In the genomic region with DNA sequence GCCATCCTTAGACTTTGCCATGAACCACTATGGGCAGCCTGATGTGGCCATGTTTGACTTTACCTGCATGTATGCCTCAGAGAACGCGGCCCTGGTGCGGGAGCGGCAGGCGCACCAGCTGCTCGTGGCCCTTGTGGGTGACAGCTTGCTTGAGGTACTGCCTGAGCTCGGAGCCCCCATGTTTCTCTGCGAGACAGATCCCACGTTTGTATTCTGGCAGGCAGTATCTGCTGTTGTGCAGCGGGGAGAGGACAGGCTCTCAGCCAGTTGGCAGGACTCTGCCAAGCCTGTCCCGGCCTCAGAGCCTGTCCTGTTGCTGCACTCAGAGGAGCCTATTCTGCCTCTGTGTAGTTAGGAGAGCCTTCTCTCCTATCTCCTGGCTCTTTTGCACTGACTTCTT, we compare ENCODE assay signal across 13 cellular contexts.
DNase-seq lines count a peak whose midpoint lies in the region; ATAC-seq, FAIRE-seq and TF ChIP-seq lines count a peak whose summit lies in the region.
"Had no signal": no experiment of that assay in that cellular context is flagged by ENCODE, and none has a peak within 500 bp of the region (broad histone marks: within the 10 kb centered on the region; RNA-seq: fewer than 3 reads in every experiment).

No MANE protein-coding gene starts in this region.

- no peak overlapping the region for H3K27ac Mint-ChIP-seq in activated CD4-positive, alpha-beta memory T cell treated with anti-CD3 and anti-CD28 coated beads for 36 hours
- H3K27ac Mint-ChIP-seq: stimulated activated memory B cell treated with anti-CD40 and anti-IgM and Interleukin-4, amounts not matched to agents 10 μg/mL and 1 μg/mL and 100 μg/mL, for 72 hours had no signal

- no peak for TF ChIP-seq CTCF in cardiac muscle cell (IDR thresholded peaks at IDR 0.05; ENCODE audit: low read depth, low read length)
- TF ChIP-seq CTCF in pancreas (IDR thresholded peaks at IDR 0.05) = no peak
- no peak for TF ChIP-seq CTCF in PC-3 (conservative IDR thresholded peaks at IDR 0.05; ENCODE audit: low read depth, low read length)

- H3K27ac ChIP-seq in BLaER1 (no peak overlapping the region), cardiac muscle cell (peak overlapping the region; percentile 38), pancreas (peak overlapping the region in 3 of 4 donors; percentile 33 to 76 (median 54)), PC-3 (ENCODE audit: low read length) (no peak overlapping the region)
- H3K27ac ChIP-seq: KMS-11 had no signal

- intact Hi-C loops in pancreas (cut with DNase I) (no loop called here), PC-3 (cut with micrococcal nuclease) (no loop called here)
- intact Hi-C loops in activated CD4-positive, alpha-beta memory T cell treated with anti-CD3 and anti-CD28 coated beads for 36 hours (cut with micrococcal nuclease) = loop anchor here (5.0 kb wide), 1 partner anchor 378 kb away; a partner anchor contains a TSS

- no peaks in the 10 kb centered on the region for H3K9me3 Mint-ChIP-seq in activated CD4-positive, alpha-beta memory T cell treated with anti-CD3 and anti-CD28 coated beads for 36 hours
- H3K9me3 Mint-ChIP-seq: stimulated activated memory B cell treated with anti-CD40 and anti-IgM and Interleukin-4, amounts not matched to agents 10 μg/mL and 1 μg/mL and 100 μg/mL, for 72 hours had no signal

- peak in 54 of 58 donors; percentile 14 to 89 (median 68) for DNase-seq in anterior cingulate cortex (lab: John Stamatoyannopoulos, UW)
- peak in 1 of 2 donors; percentile 66 for DNase-seq in cardiac muscle cell (ENCODE audit: low read depth in 1 of 2, low spot score in 1 of 2)
- peak in 3 of 6 donors; percentile 62 to 75 (median 64) for DNase-seq in pancreas
- no peak for DNase-seq in activated CD4-positive, alpha-beta memory T cell treated with anti-CD3 and anti-CD28 coated beads for 36 hours
- DNase-seq in NCI-H526 treated with DMSO at 0.1 percent for 48 hours (lab: John Stamatoyannopoulos, UW) = no peak
- DNase-seq in PC-3 = no peak
- DNase-seq: GDM1, HCEC 1CT, RPMI8226 had no signal

- no peak for FAIRE-seq in pancreas (lab: Jason Lieb, UNC)

- H2AFZ ChIP-seq in PC-3 (ENCODE audit: low read length) = no peak overlapping the region

- H3K4me2 ChIP-seq in BLaER1 = peak overlapping the region; percentile 42
- H3K4me2 ChIP-seq in PC-3 (ENCODE audit: low read length) = no peak overlapping the region
- H3K4me2 ChIP-seq: KMS-11 had no signal

- H3K4me1 Mint-ChIP-seq in activated CD4-positive, alpha-beta memory T cell treated with anti-CD3 and anti-CD28 coated beads for 36 hours (ENCODE audit: low read depth) = peaks cover 47% of the 10 kb centered on the region

- no peak overlapping the region for H3K4me3 Mint-ChIP-seq in activated CD4-positive, alpha-beta memory T cell treated with anti-CD3 and anti-CD28 coated beads for 36 hours
- H3K4me3 Mint-ChIP-seq: stimulated activated memory B cell treated with anti-CD40 and anti-IgM and Interleukin-4, amounts not matched to agents 10 μg/mL and 1 μg/mL and 100 μg/mL, for 72 hours had no signal

- H3K4me1 ChIP-seq in BLaER1 = peaks cover 88% of the 10 kb centered on the region
- peaks cover 14% of the 10 kb centered on the region for H3K4me1 ChIP-seq in cardiac muscle cell (ENCODE audit: low read depth)
- peaks cover 45 to 54% (median 48%) of the 10 kb centered on the region in 3 donors for H3K4me1 ChIP-seq in pancreas
- H3K4me1 ChIP-seq in PC-3 (ENCODE audit: insufficient read depth, low read length) = peaks cover 24% of the 10 kb centered on the region

- WGBS in pancreas, 2 donors = 26 to 32% methylated on average over 11 of the region's 11 CpGs

- H3K27me3 ChIP-seq in BLaER1 = no peaks in the 10 kb centered on the region
- no peaks in the 10 kb centered on the region for H3K27me3 ChIP-seq in cardiac muscle cell
- no peaks in the 10 kb centered on the region for H3K27me3 ChIP-seq in pancreas
- H3K27me3 ChIP-seq in PC-3 (ENCODE audit: low read length) = no peaks in the 10 kb centered on the region

- no peaks in the 10 kb centered on the region for H3K9me3 ChIP-seq in BLaER1
- H3K9me3 ChIP-seq in cardiac muscle cell (ENCODE audit: low read depth) = no peaks in the 10 kb centered on the region
- no peaks in the 10 kb centered on the region for H3K9me3 ChIP-seq in pancreas
- no peaks in the 10 kb centered on the region for H3K9me3 ChIP-seq in PC-3 (ENCODE audit: low read length)

- POLR2A ChIA-PET in activated CD4-positive, alpha-beta memory T cell treated with anti-CD3 and anti-CD28 coated beads for 36 hours (lab: Charles Lee) = interaction anchor here (1.2 kb wide), 1 partner anchor 13 kb away, joined by 3 read pairs; no protein-coding TSS in a partner anchor
- POLR2A ChIA-PET in PC-3 (lab: Charles Lee; ENCODE audit: unreplicated experiment) = no interaction called here

- no peaks in the 10 kb centered on the region for H3K9me2 ChIP-seq in PC-3 (replicated peaks; ENCODE audit: low read length)

- H3K4me3 ChIP-seq in BLaER1 (no peak overlapping the region), cardiac muscle cell (no peak overlapping the region), pancreas (no peak overlapping the region), PC-3 (ENCODE audit: low read length) (no peak overlapping the region)

- H4K20me1 ChIP-seq in BLaER1 (no peaks in the 10 kb centered on the region), PC-3 (ENCODE audit: low read length) (no peaks in the 10 kb centered on the region)

- H3K9ac ChIP-seq in BLaER1 (no peak overlapping the region), PC-3 (ENCODE audit: low read length) (no peak overlapping the region)
- H3K9ac ChIP-seq: KMS-11 had no signal

- no peaks in the 10 kb centered on the region for H3K79me2 ChIP-seq in PC-3 (ENCODE audit: low read length)

- peak; percentile 49 to 70 (median 64) for ATAC-seq in pancreas
- no peak for ATAC-seq in PC-3
- ATAC-seq in GM18520 (IDR thresholded peaks at IDR 0.05; ENCODE audit: unreplicated experiment) = no peak
- ATAC-seq: stimulated activated memory B cell treated with anti-CD40 and anti-IgM and Interleukin-4, amounts not matched to agents 10 μg/mL and 1 μg/mL and 100 μg/mL, for 72 hours had no signal

- no TSS peak for BruUV-seq in PC-3 (replicated peaks; lab: Mats Ljungman, UMichigan)

- no peaks in the 10 kb centered on the region for H3F3A ChIP-seq in PC-3 (ENCODE audit: low read length, unreplicated experiment)

- CTCF ChIA-PET in activated CD4-positive, alpha-beta memory T cell treated with anti-CD3 and anti-CD28 coated beads for 36 hours (lab: Charles Lee) = interaction anchor here (0.8 to 1.9 kb wide), 3 partner anchors 16 to 133 kb away, joined by 3 to 8 read pairs (median 3); no protein-coding TSS in a partner anchor
- CTCF ChIA-PET in PC-3 (lab: Charles Lee) = no interaction called here

- peaks cover 67% of the 10 kb centered on the region for H3K36me3 Mint-ChIP-seq in activated CD4-positive, alpha-beta memory T cell treated with anti-CD3 and anti-CD28 coated beads for 36 hours
- H3K36me3 Mint-ChIP-seq: stimulated activated memory B cell treated with anti-CD40 and anti-IgM and Interleukin-4, amounts not matched to agents 10 μg/mL and 1 μg/mL and 100 μg/mL, for 72 hours had no signal

- H3K36me3 ChIP-seq in BLaER1 (no peaks in the 10 kb centered on the region), cardiac muscle cell (peaks cover 51% of the 10 kb centered on the region), pancreas (no peaks in the 10 kb centered on the region), PC-3 (ENCODE audit: low read depth, low read length) (peaks cover 33% of the 10 kb centered on the region)

- no peaks in the 10 kb centered on the region for H3K27me3 Mint-ChIP-seq in activated CD4-positive, alpha-beta memory T cell treated with anti-CD3 and anti-CD28 coated beads for 36 hours

Comparison
In these comparisons a context has a peak if more than half of its experiments do, and no peak if none do; other contexts are left out.
1. H3K27ac ChIP-seq: peak in cardiac muscle cell (single experiment) and pancreas (3 of 4); none in BLaER1 (single experiment) and PC-3 (single experiment).
2. DNase-seq: peak in anterior cingulate cortex (54 of 58); none in activated CD4-positive, alpha-beta memory T cell treated with anti-CD3 and anti-CD28 coated beads for 36 hours (single experiment), NCI-H526 treated with DMSO at 0.1 percent for 48 hours (single experiment) and PC-3 (single experiment).
3. ATAC-seq: peak in pancreas (4 of 4); none in PC-3 (single experiment) and GM18520 (single experiment).